In genomic region chr11:67886230-67886629, GRCh38 we compare ENCODE assay signal across 1 cellular context.
A peak's percentile ranks its signal among the peaks of the same experiment; 100 is the strongest.
TF ChIP-seq lines count a peak whose summit lies in the region.
"Not testable (repeated sequence)": the region's sequence is repeated elsewhere in the genome, so short reads cannot be mapped to it uniquely, and the experiment has no call there.

No MANE protein-coding gene starts in this region.

TF ChIP-seq in HepG2, 621 proteins besides CTCF, POLR2A, EP300 and RAD21:
- TF ChIP-seq ZNF652 (CRISPR knock-in tag; IDR thresholded peaks at IDR 0.05; ENCODE audit: borderline replicate concordance, low read depth) = peak; percentile 92
- TF ChIP-seq NR2F6 (IDR thresholded peaks at IDR 0.05) = peak; percentile 26; the same call in 1 of the 2 replicates
- TF ChIP-seq NR2F6 (CRISPR knock-in tag; IDR thresholded peaks at IDR 0.05) = not testable (repeated sequence)
- peak; percentile 57; the same call in 1 of the 2 replicates for TF ChIP-seq ZNF143 (CRISPR knock-in tag; IDR thresholded peaks at IDR 0.05)
- TF ChIP-seq SP5 (CRISPR knock-in tag; IDR thresholded peaks at IDR 0.05; ENCODE audit: borderline replicate concordance, low read depth) = peak; percentile 53; the same call in 1 of the 2 replicates
- peak; percentile 69 for TF ChIP-seq HNF4A (CRISPR knock-in tag; IDR thresholded peaks at IDR 0.05)
- TF ChIP-seq RARA (CRISPR knock-in tag; IDR thresholded peaks at IDR 0.05) = peak; percentile 57
